Comparison of ENCODE assay signal across 18 cellular contexts in genomic region chr11:44813401-44813800, GRCh38.
A peak's percentile ranks its signal among the peaks of the same experiment; 100 is the strongest.
DNase-seq lines count a peak whose midpoint lies in the region; ATAC-seq lines count a peak whose summit lies in the region.
"Had no signal": no experiment of that assay in that cellular context is flagged by ENCODE, and none has a peak within 500 bp of the region (broad histone marks: within the 10 kb centered on the region; RNA-seq: fewer than 3 reads in every experiment).

No MANE protein-coding gene starts in this region.

- H2BK5ac ChIP-seq in neuronal stem cell (ENCODE audit: low read length) = peak overlapping the region; percentile 9

- no CpG with 5 or more reads among the region's 4 CpGs for WGBS in neuronal stem cell (ENCODE audit: extremely low coverage in 2 of 2, insufficient read length in 2 of 2, insufficient replicate concordance in 1 of 2), 2 donors

- peak overlapping the region; percentile 19 for H3K27ac ChIP-seq in neuronal stem cell (replicated peaks; ENCODE audit: low read length)
- H3K27ac ChIP-seq: C4-2B, gastrocnemius medialis, pancreas had no signal

- peaks cover 0 to 2% of the 10 kb centered on the region in 2 donors for H3K9me3 ChIP-seq in neuronal stem cell (replicated peaks in 1 of 2; ENCODE audit: control insufficient read depth in 2 of 2, insufficient read depth in 1 of 2, low read depth in 1 of 2, low read length in 2 of 2)
- H3K9me3 ChIP-seq: gastrocnemius medialis, pancreas had no signal

- H3K4me1 ChIP-seq in neuronal stem cell (ENCODE audit: control insufficient read depth in 2 of 2, insufficient read depth in 1 of 2, low read depth in 1 of 2, low read length in 2 of 2) = peaks cover 5 to 40% of the 10 kb centered on the region in 2 donors
- H3K4me1 ChIP-seq: pancreas had no signal

- H3K4ac ChIP-seq in neuronal stem cell (ENCODE audit: low read length) = no peak overlapping the region

- H2BK15ac ChIP-seq in neuronal stem cell (ENCODE audit: low read length) = peak overlapping the region; percentile 25

- peaks cover 3% of the 10 kb centered on the region for H3K79me1 ChIP-seq in neuronal stem cell (ENCODE audit: low read depth, low read length)

- no peak overlapping the region for H3K9ac ChIP-seq in neuronal stem cell (ENCODE audit: low read depth, low read length, poor library complexity)

- H2AFZ ChIP-seq in neuronal stem cell (ENCODE audit: low read length) = no peak overlapping the region

- no peak overlapping the region for H3K4me3 ChIP-seq in neuronal stem cell (ENCODE audit: low read length in 2 of 2)
- H3K4me3 ChIP-seq: gastrocnemius medialis, pancreas had no signal

- no peak overlapping the region for H4K8ac ChIP-seq in neuronal stem cell (ENCODE audit: low read depth, low read length)

- no peak overlapping the region for H2BK120ac ChIP-seq in neuronal stem cell (ENCODE audit: low read depth, low read length)

- H2BK12ac ChIP-seq in neuronal stem cell (ENCODE audit: low read length) = peak overlapping the region; percentile 77

- peaks cover 12 to 14% of the 10 kb centered on the region in 2 donors for H3K36me3 ChIP-seq in neuronal stem cell (replicated peaks in 1 of 2; ENCODE audit: control insufficient read depth in 2 of 2, insufficient read depth in 2 of 2, low read length in 2 of 2)
- H3K36me3 ChIP-seq: gastrocnemius medialis, pancreas had no signal

- no peak overlapping the region for H3K23ac ChIP-seq in neuronal stem cell (ENCODE audit: low read depth, low read length, poor library complexity)

- peak; percentile 87 for DNase-seq in G401 (ENCODE audit: low spot score)
- DNase-seq in NCI-H446 treated with DMSO at 0.1 percent for 48 hours (lab: John Stamatoyannopoulos, UW) = peak; percentile 71
- peak; percentile 67 for DNase-seq in Right ventricle myocardium superior
- DNase-seq in neuronal stem cell (ENCODE audit: low spot score) = no peak
- DNase-seq in OCI-M2 (lab: John Stamatoyannopoulos, UW; ENCODE audit: unreplicated experiment) = no peak
- no peak for DNase-seq in GOT3 (lab: John Stamatoyannopoulos, UW)
- DNase-seq: activated CD4-positive, alpha-beta T cell treated with anti-CD3 and anti-CD28 coated beads for 4 hours; activated naive CD4-positive, alpha-beta T cell treated with anti-CD3 and anti-CD28 coated beads for 36 hours; activated T-cell treated with anti-CD3 and anti-CD28 coated beads, Interleukin-2, amount 50 U/mL, for 4 hours; anterior cingulate cortex; erythroblast; gastrocnemius medialis; HCEC 1CT; mesenchymal stem cell; NCI-H1694 had no signal

- in situ Hi-C loops in G401 (cut with HindIII; ENCODE audit: low sequenced_read_pairs) = no loop called here

- no peak overlapping the region for H3K14ac ChIP-seq in neuronal stem cell (ENCODE audit: low read length)

- H3K18ac ChIP-seq in neuronal stem cell (ENCODE audit: low read length) = peak overlapping the region; percentile 90

- ATAC-seq in Right ventricle myocardium superior (ENCODE audit: poor library complexity) (peak; percentile 87), HG03045 (IDR thresholded peaks at IDR 0.05; ENCODE audit: unreplicated experiment) (no peak)
- ATAC-seq: activated T-cell treated with anti-CD3 and anti-CD28 coated beads, Interleukin-2, amount 50 U/mL, for 4 hours; gastrocnemius medialis; pancreas had no signal

- H2AK5ac ChIP-seq in neuronal stem cell (ENCODE audit: low read depth, low read length) = peak overlapping the region; percentile 77

- no peak overlapping the region for H4K91ac ChIP-seq in neuronal stem cell (ENCODE audit: low read depth, low read length, poor library complexity)

- intact Hi-C loops in Right ventricle myocardium superior (cut with DNase I) = no loop called here

- H3K27me3 ChIP-seq in neuronal stem cell (ENCODE audit: control insufficient read depth in 3 of 3, insufficient read depth in 3 of 3, low read depth in 1 of 3, low read length in 3 of 3) = no peaks in the 10 kb centered on the region
- H3K27me3 ChIP-seq: pancreas had no signal

- H3K4me2 ChIP-seq in neuronal stem cell (ENCODE audit: insufficient read depth, low read length, poor library complexity, severe bottlenecking) = no peak overlapping the region

Comparison
In these comparisons a context has a peak if more than half of its experiments do, and no peak if none do; other contexts are left out.
1. DNase-seq: peak in G401 (single experiment), NCI-H446 treated with DMSO at 0.1 percent for 48 hours (single experiment) and Right ventricle myocardium superior (single experiment); none in neuronal stem cell (single experiment), OCI-M2 (single experiment) and GOT3 (single experiment).